ENCODE assay signal across 13 cellular contexts in the genomic region with DNA sequence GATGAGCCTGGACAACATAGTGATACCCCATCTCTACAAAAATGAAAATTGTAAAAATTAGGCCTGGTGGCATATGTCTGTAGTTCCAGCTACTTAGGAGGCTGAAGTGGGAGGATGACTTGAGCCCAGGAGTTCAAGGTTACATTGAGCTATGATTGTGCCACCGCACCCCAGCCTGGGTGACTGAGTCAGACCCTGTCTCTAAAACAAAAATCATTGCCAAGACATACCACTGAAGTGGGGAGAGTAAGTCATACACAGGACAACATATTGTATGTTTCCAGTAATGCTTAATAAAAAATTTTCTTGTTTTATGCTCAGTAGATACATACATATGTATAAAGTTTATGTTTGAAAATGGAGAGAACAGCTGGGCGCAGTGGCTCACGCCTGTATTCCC.
"Had no signal": no experiment of that assay in that cellular context is flagged by ENCODE, and none has a peak within 500 bp of the region (broad histone marks: within the 10 kb centered on the region; RNA-seq: fewer than 3 reads in every experiment).

No MANE protein-coding gene starts in this region.

- H3K4me2 ChIP-seq: hepatocyte, neural progenitor cell had no signal

- DNase-seq: activated effector memory CD4-positive, alpha-beta T cell treated with anti-CD3 and anti-CD28 coated beads, Interleukin-2, amount 50 U/mL, for 16 hours; central memory CD4-positive, alpha-beta T cell; cortex of kidney; effector CD8-positive, alpha-beta T cell; retina; T-cell; T1000 had no signal

- H3K9ac ChIP-seq: neural progenitor cell had no signal

- H3K9me3 ChIP-seq: tibial nerve had no signal

- ATAC-seq: stimulated activated effector memory CD8-positive, alpha-beta T cell treated with anti-CD3 and anti-CD28 coated beads, Interleukin-12 subunit alpha, Interleukin-12 subunit beta, amount 100 ng/mL, for 72 hours; T-cell had no signal

- H3K4me1 ChIP-seq: neural progenitor cell, tibial nerve had no signal

- H3K9me3 Mint-ChIP-seq: neural progenitor cell; stimulated activated effector memory CD8-positive, alpha-beta T cell treated with anti-CD3 and anti-CD28 coated beads, Interleukin-12 subunit alpha, Interleukin-12 subunit beta, amount 100 ng/mL, for 72 hours; T-cell had no signal

- H3K27me3 Mint-ChIP-seq: T-cell had no signal

- H3K27me3 ChIP-seq: hepatocyte, neural progenitor cell, tibial nerve had no signal

- H3K4me3 Mint-ChIP-seq: neural progenitor cell; stimulated activated effector memory CD8-positive, alpha-beta T cell treated with anti-CD3 and anti-CD28 coated beads, Interleukin-12 subunit alpha, Interleukin-12 subunit beta, amount 100 ng/mL, for 72 hours; T-cell had no signal

- H3K27ac ChIP-seq: hepatocyte, neural progenitor cell, skin epidermis, tibial nerve, VCaP had no signal

- H3K27ac Mint-ChIP-seq: neural progenitor cell; stimulated activated effector memory CD8-positive, alpha-beta T cell treated with anti-CD3 and anti-CD28 coated beads, Interleukin-12 subunit alpha, Interleukin-12 subunit beta, amount 100 ng/mL, for 72 hours had no signal

- H3K79me2 ChIP-seq: hepatocyte had no signal

- H3K4me3 ChIP-seq: hepatocyte, neural progenitor cell, skin epidermis, tibial nerve had no signal

- H3K4me1 Mint-ChIP-seq: neural progenitor cell; stimulated activated effector memory CD8-positive, alpha-beta T cell treated with anti-CD3 and anti-CD28 coated beads, Interleukin-12 subunit alpha, Interleukin-12 subunit beta, amount 100 ng/mL, for 72 hours had no signal

- H3K36me3 ChIP-seq: neural progenitor cell had no signal

- H2AFZ ChIP-seq: hepatocyte, neural progenitor cell had no signal
